8 cellular contexts compared by ENCODE assay signal in the genomic region with DNA sequence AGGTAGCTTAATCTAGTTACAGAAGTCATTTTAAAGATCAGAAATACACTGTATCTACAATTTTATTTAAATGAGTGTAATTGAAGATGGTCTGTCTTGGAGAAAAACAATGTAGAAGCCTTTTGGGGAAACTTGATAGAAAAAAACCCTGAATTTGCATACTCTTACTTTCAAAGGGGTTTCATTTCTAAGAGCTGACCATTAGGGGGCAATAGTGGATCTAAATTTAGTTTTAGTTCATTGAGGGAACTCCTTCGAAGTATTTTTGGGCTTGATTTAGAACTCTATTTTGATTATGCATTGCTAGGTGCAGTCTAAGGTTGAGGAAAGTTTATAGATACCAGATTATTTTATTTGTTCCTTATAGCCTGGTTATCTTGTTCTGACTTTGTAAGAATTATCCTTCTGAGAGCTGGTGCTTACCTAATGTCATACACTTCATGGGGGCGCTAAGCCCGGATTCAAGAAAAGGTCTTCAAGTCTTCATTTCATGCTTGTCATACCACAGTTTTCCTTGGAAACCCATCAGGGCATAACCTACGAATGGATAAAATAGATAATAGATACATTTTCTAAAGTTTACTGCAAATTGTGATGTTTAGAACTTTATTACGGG.
DNase-seq lines count a peak whose midpoint lies in the region; ATAC-seq, FAIRE-seq and TF ChIP-seq lines count a peak whose summit lies in the region.

No MANE protein-coding gene starts in this region.

- H3K4me2 ChIP-seq in endothelial cell of umbilical vein (ENCODE audit: insufficient read depth, low read length), result no peak overlapping the region

- H3K27me3 ChIP-seq in RWPE2 (ENCODE audit: insufficient read depth, poor library complexity, severe bottlenecking) (no peaks in the 10 kb centered on the region), endothelial cell of umbilical vein (ENCODE audit: control insufficient read depth in 2 of 2, insufficient read depth in 2 of 2, low read length in 2 of 2) (peaks cover 0 to 5% of the 10 kb centered on the region in 2 experiments)

- dilution Hi-C loops in endothelial cell of umbilical vein (cut with MboI; ENCODE audit: extremely low pct_ligation_motif_present, low sequenced_read_pairs), result loop anchor here (25.0 kb wide), 1 partner anchor 149 kb away; no protein-coding TSS in a partner anchor

- H4K20me1 ChIP-seq in endothelial cell of umbilical vein (replicated peaks; ENCODE audit: control insufficient read depth, extremely low read depth, insufficient read depth, low read length), result no peaks in the 10 kb centered on the region

- POLR2A ChIA-PET in endothelial cell of umbilical vein (lab: Charles Lee), result no interaction called here

- no peak for FAIRE-seq in endothelial cell of umbilical vein (lab: Jason Lieb, UNC)

- H3K27ac ChIP-seq in RWPE2 (ENCODE audit: poor library complexity, severe bottlenecking), result no peak overlapping the region
- no peak overlapping the region for H3K27ac ChIP-seq in endothelial cell of umbilical vein (ENCODE audit: insufficient read depth, low read depth, low read length)

- BruUV-seq in endothelial cell of umbilical vein (replicated peaks; lab: Mats Ljungman, UMichigan), result no TSS peak

- H3K4me1 ChIP-seq in RWPE2 (ENCODE audit: insufficient read depth, poor library complexity, severe bottlenecking), result peaks cover 6% of the 10 kb centered on the region
- H3K4me1 ChIP-seq in endothelial cell of umbilical vein (ENCODE audit: control insufficient read depth, extremely low read depth, insufficient read depth, low read length), result peaks cover 14% of the 10 kb centered on the region

- peak; percentile 78 for DNase-seq in DMS 273 (lab: John Stamatoyannopoulos, UW; ENCODE audit: unreplicated experiment)
- peak; percentile 95 to 99 for DNase-seq in Kasumi-1 (lab: John Stamatoyannopoulos, UW)
- DNase-seq in RWPE2 (ENCODE audit: low spot score), result no peak
- DNase-seq in endothelial cell of umbilical vein (ENCODE audit: low read depth, low spot score), result peak; percentile 59
- peak; percentile 77 for DNase-seq in myocyte (ENCODE audit: low read depth)
- DNase-seq in HuH-7 (ENCODE audit: low spot score), result no peak
- DNase-seq in ureter (ENCODE audit: low spot score), result no peak

- peak; percentile 79 for TF ChIP-seq CTCF in RWPE2 (IDR thresholded peaks at IDR 0.05; ENCODE audit: poor library complexity, severe bottlenecking)
- peak; percentile 40 to 46 for TF ChIP-seq CTCF in endothelial cell of umbilical vein (IDR thresholded peaks at IDR 0.05; ENCODE audit: extremely low read depth in 1 of 2, insufficient read depth in 1 of 2, low read depth in 1 of 2, low read length in 2 of 2)

- H3K36me3 ChIP-seq in RWPE2 (ENCODE audit: low read depth) (no peaks in the 10 kb centered on the region), endothelial cell of umbilical vein (ENCODE audit: control insufficient read depth in 2 of 2, extremely low read depth in 1 of 2, insufficient read depth in 2 of 2, low read length in 2 of 2) (no peaks in the 10 kb centered on the region)

- no peaks in the 10 kb centered on the region for H3K9me3 ChIP-seq in RWPE2 (ENCODE audit: severe bottlenecking)
- H3K9me3 ChIP-seq in endothelial cell of umbilical vein (replicated peaks; ENCODE audit: control insufficient read depth, insufficient read depth, low read length), result no peaks in the 10 kb centered on the region

- ATAC-seq in GM19395 (IDR thresholded peaks at IDR 0.05; ENCODE audit: unreplicated experiment) (peak; percentile 68), RWPE2 (ENCODE audit: low read depth) (peak; percentile 54; the same call in 2 of the 3 replicates)

- no peaks in the 10 kb centered on the region for H3K79me2 ChIP-seq in endothelial cell of umbilical vein (ENCODE audit: control insufficient read depth, insufficient read depth, low read length)

- no peaks in the 10 kb centered on the region for H3K9me1 ChIP-seq in endothelial cell of umbilical vein (replicated peaks; ENCODE audit: control insufficient read depth, extremely low read depth, insufficient read depth, low read length)

- intact Hi-C loops in endothelial cell of umbilical vein (cut with micrococcal nuclease), result no loop called here

- no peak overlapping the region for H2AFZ ChIP-seq in endothelial cell of umbilical vein (ENCODE audit: low read depth, low read length)

- H3K9ac ChIP-seq in endothelial cell of umbilical vein (replicated peaks; ENCODE audit: extremely low read depth, insufficient read depth, low read length), result no peak overlapping the region

- H3K4me3 ChIP-seq in RWPE2 (ENCODE audit: severe bottlenecking), result no peak overlapping the region
- no peak overlapping the region for H3K4me3 ChIP-seq in endothelial cell of umbilical vein (replicated peaks in 1 of 3; ENCODE audit: insufficient read depth in 1 of 3, low read depth in 1 of 3, low read length in 3 of 3)

- no peak for TF ChIP-seq POLR2A in endothelial cell of umbilical vein (IDR thresholded peaks at IDR 0.05; ENCODE audit: low read depth, low read length)

- CTCF ChIA-PET in endothelial cell of umbilical vein (lab: Charles Lee), result interaction anchor here (0.6 to 3.1 kb wide), 52 partner anchors 9 to 1999 kb away, joined by 3 to 72 read pairs (median 4); a partner anchor contains a TSS

TF ChIP-seq in endothelial cell of umbilical vein, 7 proteins besides CTCF, POLR2A, EP300 and RAD21:
- no peak for TF ChIP-seq MYC (IDR thresholded peaks at IDR 0.05; ENCODE audit: low read depth, low read length)

Comparison
In these comparisons a context has a peak if more than half of its experiments do, and no peak if none do; other contexts are left out.
1. DNase-seq: peak in DMS 273 (single experiment), Kasumi-1 (2 of 2), endothelial cell of umbilical vein (single experiment) and myocyte (single experiment); none in RWPE2 (single experiment), HuH-7 (single experiment) and ureter (single experiment).